In genomic region chr17:63740464-63741181, GRCh38 we compare ENCODE assay signal across 8 cellular contexts. TPM values are rescaled to one million over a fixed set of nuclear protein-coding genes. Genes with fewer than 3 reads are reported as not detected.
DNase-seq lines count a peak whose midpoint lies in the region; ATAC-seq lines count a peak whose summit lies in the region.

No MANE protein-coding gene starts in this region.

- peak overlapping the region; percentile 89 for H3K27ac ChIP-seq in skeletal muscle tissue (ENCODE audit: low read depth, low read length)

- no peak for ATAC-seq in activated naive CD8-positive, alpha-beta T cell treated with anti-CD3 and anti-CD28 coated beads, Interleukin-2, amount 50 U/mL, for 24 hours

- H3K27ac Mint-ChIP-seq in activated naive CD8-positive, alpha-beta T cell treated with anti-CD3 and anti-CD28 coated beads, Interleukin-2, amount 50 U/mL, for 24 hours, result peak overlapping the region; percentile 96

- H3K9ac ChIP-seq in skeletal muscle tissue (ENCODE audit: low read depth in 1 of 3, low read length in 3 of 3), result peak overlapping the region; percentile 89 to 94 (median 91)

- peaks cover 33% of the 10 kb centered on the region for H3K4me1 Mint-ChIP-seq in activated naive CD8-positive, alpha-beta T cell treated with anti-CD3 and anti-CD28 coated beads, Interleukin-2, amount 50 U/mL, for 24 hours

- peaks cover 3 to 8% (median 5%) of the 10 kb centered on the region in 3 donors for H3K36me3 ChIP-seq in skeletal muscle tissue (ENCODE audit: control insufficient read depth in 3 of 3, insufficient read depth in 3 of 3, low read length in 3 of 3)

- H3K27me3 ChIP-seq in skeletal muscle tissue (ENCODE audit: control insufficient read depth in 3 of 3, insufficient read depth in 3 of 3, low read length in 3 of 3), result no peaks in the 10 kb centered on the region

- H3K9me3 Mint-ChIP-seq in activated naive CD8-positive, alpha-beta T cell treated with anti-CD3 and anti-CD28 coated beads, Interleukin-2, amount 50 U/mL, for 24 hours, result no peaks in the 10 kb centered on the region

- peaks cover 11 to 23% (median 14%) of the 10 kb centered on the region in 3 donors for H3K4me1 ChIP-seq in skeletal muscle tissue (ENCODE audit: control insufficient read depth in 3 of 3, insufficient read depth in 3 of 3, low read length in 3 of 3)

- H3K4me3 ChIP-seq in iPS-11a (ENCODE audit: low read depth, low read length) (peak overlapping the region; percentile 80), skeletal muscle tissue (ENCODE audit: low read length in 3 of 3) (peak overlapping the region; percentile 83 to 92 (median 88))

- H3K36me3 Mint-ChIP-seq in activated naive CD8-positive, alpha-beta T cell treated with anti-CD3 and anti-CD28 coated beads, Interleukin-2, amount 50 U/mL, for 24 hours (ENCODE audit: low read depth), result peaks cover 6% of the 10 kb centered on the region

- DNase-seq in ELF-1 (ENCODE audit: low read depth, low spot score) (peak; percentile 3), HT-29 (ENCODE audit: low spot score) (peak; percentile 63), activated gamma-delta T cell treated with Interleukin-2 at 50 U/mL for 16 hours (no peak), DMS114 treated with DMSO at 0.1 percent for 48 hours (lab: John Stamatoyannopoulos, UW; ENCODE audit: unreplicated experiment) (no peak), NCI-H1105 (lab: John Stamatoyannopoulos, UW) (no peak)
- DNase-seq in activated naive CD8-positive, alpha-beta T cell treated with anti-CD3 and anti-CD28 coated beads, Interleukin-2, amount 50 U/mL, for 24 hours, result no peak

- H3K4me3 Mint-ChIP-seq in activated naive CD8-positive, alpha-beta T cell treated with anti-CD3 and anti-CD28 coated beads, Interleukin-2, amount 50 U/mL, for 24 hours, result peak overlapping the region; percentile 96

- H3K9me3 ChIP-seq in skeletal muscle tissue (ENCODE audit: control insufficient read depth in 3 of 3, low read length in 3 of 3), result no peaks in the 10 kb centered on the region

- H3K27me3 Mint-ChIP-seq in activated naive CD8-positive, alpha-beta T cell treated with anti-CD3 and anti-CD28 coated beads, Interleukin-2, amount 50 U/mL, for 24 hours, result no peaks in the 10 kb centered on the region

RNA-seq across cellular contexts. Expression of gene STRADA, which starts 1.0 kb away (rescaled TPM):
- total RNA-seq in HT-29 (2014; rRNA removed; shearing (Covaris generic)), result 5.2 and 6.6 TPM in 2 replicates
- 13.6 TPM for total RNA-seq in skeletal muscle tissue

RNA-seq across cellular contexts. Expression of gene CCDC47, which starts 32.8 kb away (rescaled TPM):
- total RNA-seq in HT-29 (2014; rRNA removed; shearing (Covaris generic)), result 54.3 and 56.8 TPM in 2 replicates
- 43.8 TPM for total RNA-seq in skeletal muscle tissue

RNA-seq across cellular contexts. Expression of gene DDX42, which starts 33.3 kb away (rescaled TPM):
- total RNA-seq in HT-29 (2014; rRNA removed; shearing (Covaris generic)), result 42.3 and 45.3 TPM in 2 replicates
- total RNA-seq in skeletal muscle tissue, result 69.9 TPM

RNA-seq across cellular contexts. Expression of gene LIMD2, which starts 40.7 kb away (rescaled TPM):
- total RNA-seq in HT-29 (2014; rRNA removed; shearing (Covaris generic)), result 2.2 and 2.8 TPM in 2 replicates
- total RNA-seq in skeletal muscle tissue, result 3.7 TPM

Comparison
In these comparisons a context has a peak if more than half of its experiments do, and no peak if none do; other contexts are left out.
1. DNase-seq: peak in ELF-1 (single experiment) and HT-29 (single experiment); none in activated naive CD8-positive, alpha-beta T cell treated with anti-CD3 and anti-CD28 coated beads, Interleukin-2, amount 50 U/mL, for 24 hours (single experiment), activated gamma-delta T cell treated with Interleukin-2 at 50 U/mL for 16 hours (single experiment), DMS114 treated with DMSO at 0.1 percent for 48 hours (single experiment) and NCI-H1105 (single experiment).